Comparison of ENCODE assay signal across 1 cellular context in genomic region chr6:27288136-27289044, GRCh38.
TF ChIP-seq lines count a peak whose summit lies in the region.

No MANE protein-coding gene starts in this region.

TF ChIP-seq in HEK293, 187 proteins besides CTCF, POLR2A, EP300 and RAD21 (continued from another document and continues in another):
- TF ChIP-seq PRDM10 (tag by site-specific recombination; IDR thresholded peaks at IDR 0.05) (peak; percentile 93), ZNF138 (tag by site-specific recombination; IDR thresholded peaks at IDR 0.05; ENCODE audit: borderline replicate concordance) (no peak), WT1 (tag by site-specific recombination; IDR thresholded peaks at IDR 0.05) (0 out of 2 replicates have a peak, but pooled peaks have one; percentile 9), ZNF335 (tag by site-specific recombination; conservative IDR thresholded peaks at IDR 0.05) (peak; percentile 99), ZNF555 (tag by site-specific recombination; conservative IDR thresholded peaks at IDR 0.05) (no peak), TRIM28 (IDR thresholded peaks at IDR 0.05; ENCODE audit: borderline replicate concordance, low read length) (peak; percentile 30; the same call in 1 of the 2 replicates), ZNF677 (tag by site-specific recombination; IDR thresholded peaks at IDR 0.05) (no peak), ZNF26 (tag by site-specific recombination; IDR thresholded peaks at IDR 0.05) (no peak), BCL6B (tag by site-specific recombination; IDR thresholded peaks at IDR 0.05) (peak; percentile 88), OVOL3 (tag by site-specific recombination; IDR thresholded peaks at IDR 0.05) (no peak), ZNF623 (tag by site-specific recombination; IDR thresholded peaks at IDR 0.05) (no peak), HIC1 (tag by site-specific recombination; IDR thresholded peaks at IDR 0.05) (no peak), ZBTB21 (tag by site-specific recombination; IDR thresholded peaks at IDR 0.05) (no peak), ZNF223 (tag by site-specific recombination; IDR thresholded peaks at IDR 0.05) (no peak), ZNF621 (tag by site-specific recombination; IDR thresholded peaks at IDR 0.05) (no peak), ZNF248 (tag by site-specific recombination; IDR thresholded peaks at IDR 0.05) (no peak), PBX3 (CRISPR knock-in tag; IDR thresholded peaks at IDR 0.05) (no peak), ZNF768 (tag by site-specific recombination; IDR thresholded peaks at IDR 0.05) (no peak), PATZ1 (tag by site-specific recombination; IDR thresholded peaks at IDR 0.05) (peak; percentile 47; the same call in 1 of the 2 replicates), ZNF354C (tag by site-specific recombination; IDR thresholded peaks at IDR 0.05; ENCODE audit: borderline replicate concordance, low read depth) (no peak), ZBTB11 (tag by site-specific recombination; conservative IDR thresholded peaks at IDR 0.05; ENCODE audit: low read depth) (peak; percentile 30; the same call in 1 of the 2 replicates), ZNF704 (tag by site-specific recombination; IDR thresholded peaks at IDR 0.05) (no peak), SP3 (tag by site-specific recombination; IDR thresholded peaks at IDR 0.05) (peak; percentile 56), ZEB2 (tag by site-specific recombination; IDR thresholded peaks at IDR 0.05) (no peak), ZNF488 (tag by site-specific recombination; IDR thresholded peaks at IDR 0.05) (no peak), GLIS2 (tag by site-specific recombination; IDR thresholded peaks at IDR 0.05) (peak; percentile 45; the same call in 1 of the 2 replicates), ZNF350 (tag by site-specific recombination; IDR thresholded peaks at IDR 0.05) (no peak), GLI2 (tag by site-specific recombination; IDR thresholded peaks at IDR 0.05; ENCODE audit: borderline replicate concordance, low read depth) (no peak), SALL2 (tag by site-specific recombination; IDR thresholded peaks at IDR 0.05; ENCODE audit: borderline replicate concordance) (no peak), ZNF513 (tag by site-specific recombination; IDR thresholded peaks at IDR 0.05) (no peak), GLIS1 (tag by site-specific recombination; IDR thresholded peaks at IDR 0.05) (no peak), SP2 (tag by site-specific recombination; IDR thresholded peaks at IDR 0.05) (no peak), ZNF18 (tag by site-specific recombination; IDR thresholded peaks at IDR 0.05) (no peak)
